In the genomic region with DNA sequence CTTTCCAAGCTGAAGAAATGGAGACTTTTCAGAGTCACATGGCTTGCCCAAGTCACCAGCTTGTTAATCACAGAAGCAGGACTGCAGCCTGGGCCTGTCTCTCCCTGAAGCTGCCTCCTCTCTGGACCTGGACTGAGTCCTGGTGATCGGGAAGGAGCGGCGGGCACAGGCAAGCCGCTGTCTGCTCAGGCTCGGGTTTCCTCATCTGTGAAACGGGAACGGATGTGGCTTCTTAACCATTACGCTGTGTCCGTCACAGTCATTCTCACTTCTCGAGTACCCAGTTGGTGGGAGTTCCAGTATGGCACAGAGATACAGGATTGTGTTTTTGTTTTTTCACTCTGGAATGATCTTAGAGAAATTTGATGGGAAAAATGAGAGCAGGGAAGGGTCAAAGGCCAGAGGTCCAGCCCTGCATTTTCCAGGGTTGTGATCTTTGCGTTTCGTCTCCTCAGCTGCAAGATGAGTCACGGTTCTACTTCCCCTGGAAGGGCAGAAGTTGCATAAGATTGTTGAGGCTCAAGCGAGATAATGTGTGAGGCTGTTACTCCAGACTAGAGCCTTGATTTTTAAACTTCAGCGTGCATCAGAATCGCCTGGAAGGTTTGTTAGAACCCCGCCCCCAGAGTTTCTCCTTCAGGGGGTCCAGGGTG, we compare ENCODE assay signal across 1 cellular context.
TF ChIP-seq lines count a peak whose summit lies in the region.

No MANE protein-coding gene starts in this region.

TF ChIP-seq in GM12878, 131 proteins besides CTCF, POLR2A, EP300 and RAD21 (continued from another document):
- TF ChIP-seq, protein P1, sequence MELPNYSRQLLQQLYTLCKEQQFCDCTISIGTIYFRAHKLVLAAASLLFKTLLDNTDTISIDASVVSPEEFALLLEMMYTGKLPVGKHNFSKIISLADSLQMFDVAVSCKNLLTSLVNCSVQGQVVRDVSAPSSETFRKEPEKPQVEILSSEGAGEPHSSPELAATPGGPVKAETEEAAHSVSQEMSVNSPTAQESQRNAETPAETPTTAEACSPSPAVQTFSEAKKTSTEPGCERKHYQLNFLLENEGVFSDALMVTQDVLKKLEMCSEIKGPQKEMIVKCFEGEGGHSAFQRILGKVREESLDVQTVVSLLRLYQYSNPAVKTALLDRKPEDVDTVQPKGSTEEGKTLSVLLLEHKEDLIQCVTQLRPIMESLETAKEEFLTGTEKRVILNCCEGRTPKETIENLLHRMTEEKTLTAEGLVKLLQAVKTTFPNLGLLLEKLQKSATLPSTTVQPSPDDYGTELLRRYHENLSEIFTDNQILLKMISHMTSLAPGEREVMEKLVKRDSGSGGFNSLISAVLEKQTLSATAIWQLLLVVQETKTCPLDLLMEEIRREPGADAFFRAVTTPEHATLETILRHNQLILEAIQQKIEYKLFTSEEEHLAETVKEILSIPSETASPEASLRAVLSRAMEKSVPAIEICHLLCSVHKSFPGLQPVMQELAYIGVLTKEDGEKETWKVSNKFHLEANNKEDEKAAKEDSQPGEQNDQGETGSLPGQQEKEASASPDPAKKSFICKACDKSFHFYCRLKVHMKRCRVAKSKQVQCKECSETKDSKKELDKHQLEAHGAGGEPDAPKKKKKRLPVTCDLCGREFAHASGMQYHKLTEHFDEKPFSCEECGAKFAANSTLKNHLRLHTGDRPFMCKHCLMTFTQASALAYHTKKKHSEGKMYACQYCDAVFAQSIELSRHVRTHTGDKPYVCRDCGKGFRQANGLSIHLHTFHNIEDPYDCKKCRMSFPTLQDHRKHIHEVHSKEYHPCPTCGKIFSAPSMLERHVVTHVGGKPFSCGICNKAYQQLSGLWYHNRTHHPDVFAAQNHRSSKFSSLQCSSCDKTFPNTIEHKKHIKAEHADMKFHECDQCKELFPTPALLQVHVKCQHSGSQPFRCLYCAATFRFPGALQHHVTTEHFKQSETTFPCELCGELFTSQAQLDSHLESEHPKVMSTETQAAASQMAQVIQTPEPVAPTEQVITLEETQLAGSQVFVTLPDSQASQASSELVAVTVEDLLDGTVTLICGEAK (IDR thresholded peaks at IDR 0.05; ENCODE audit: borderline replicate concordance): no peak
- TF ChIP-seq NR2F1 (conservative IDR thresholded peaks at IDR 0.05) (peak; percentile 49; the same call in 1 of the 2 replicates), LARP7 (IDR thresholded peaks at IDR 0.05) (no peak), MTA2 (IDR thresholded peaks at IDR 0.05; ENCODE audit: low read depth) (no peak), SUZ12 (IDR thresholded peaks at IDR 0.05; ENCODE audit: unreplicated experiment) (no peak), IKZF1 (conservative IDR thresholded peaks at IDR 0.05) (peak; percentile 52; the same call in 1 of the 2 replicates)
